8 cellular contexts compared by ENCODE assay signal in genomic region chr18:75041586-75041985, GRCh38.
DNase-seq lines count a peak whose midpoint lies in the region; ATAC-seq and TF ChIP-seq lines count a peak whose summit lies in the region.

No MANE protein-coding gene starts in this region.

- H3K27ac Mint-ChIP-seq in CD14-positive monocyte, result no peak overlapping the region

- H3K27me3 Mint-ChIP-seq in CD14-positive monocyte (ENCODE audit: low read depth in 3 of 3), result no peaks in the 10 kb centered on the region

- peaks cover 3 to 6% of the 10 kb centered on the region in 2 donors for H3K36me3 Mint-ChIP-seq in CD14-positive monocyte

- peaks cover 0 to 6% (median 2%) of the 10 kb centered on the region in 7 donors for H3K9me3 Mint-ChIP-seq in CD14-positive monocyte

- TF ChIP-seq CTCF in CD14-positive monocyte (IDR thresholded peaks at IDR 0.05) (peak; percentile 44), astrocyte of the spinal cord (IDR thresholded peaks at IDR 0.05; ENCODE audit: low read depth, low read length) (peak; percentile 53), GM13976 (IDR thresholded peaks at IDR 0.05; ENCODE audit: borderline replicate concordance, control extremely low read depth, extremely low read depth, insufficient read depth, missing control alignments) (no peak)

- intact Hi-C loops in CD14-positive monocyte (cut with micrococcal nuclease), result no loop called here

- no peak overlapping the region for H3K4me3 ChIP-seq in Jurkat, Clone E6-1 (ENCODE audit: low read length)
- H3K4me3 ChIP-seq in astrocyte of the spinal cord (ENCODE audit: low read depth, low read length), result no peak overlapping the region

- DNase-seq in CD14-positive monocyte (ENCODE audit: low spot score) (no peak), astrocyte of the spinal cord (ENCODE audit: low read depth, low spot score) (peak; percentile 41), left lobe of liver (ENCODE audit: low spot score) (no peak), anterior cingulate cortex (lab: John Stamatoyannopoulos, UW) (no peak), GM13976 (ENCODE audit: low spot score) (no peak)
- DNase-seq in Jurkat, Clone E6-1 (ENCODE audit: low read depth, low spot score), result peak; percentile 6

- ATAC-seq in left lobe of liver, result peak; percentile 86
- ATAC-seq in HG02588 (IDR thresholded peaks at IDR 0.05; ENCODE audit: unreplicated experiment), result no peak
- ATAC-seq in HG03045 (IDR thresholded peaks at IDR 0.05; ENCODE audit: unreplicated experiment), result no peak

- in situ Hi-C loops in astrocyte of the spinal cord (cut with HindIII; ENCODE audit: low sequenced_read_pairs) (no loop called here), GM13976 (cut with MboI; ENCODE audit: low sequenced_read_pairs, unreplicated experiment) (no loop called here)

- no peak overlapping the region for H3K4me3 Mint-ChIP-seq in CD14-positive monocyte

- no peaks in the 10 kb centered on the region for H3K4me1 Mint-ChIP-seq in CD14-positive monocyte

Comparison
In these comparisons a context has a peak if more than half of its experiments do, and no peak if none do; other contexts are left out.
1. DNase-seq: peak in Jurkat, Clone E6-1 (single experiment) and astrocyte of the spinal cord (single experiment); none in CD14-positive monocyte (single experiment), left lobe of liver (single experiment), anterior cingulate cortex (0 of 58) and GM13976 (single experiment).